8 cellular contexts compared by ENCODE assay signal in genomic region chr18:76496200-76496890, GRCh38. TPM values are rescaled to one million over a fixed set of nuclear protein-coding genes. Genes with fewer than 3 reads are reported as not detected.
DNase-seq lines count a peak whose midpoint lies in the region; ATAC-seq and TF ChIP-seq lines count a peak whose summit lies in the region.

No MANE protein-coding gene starts in this region.

- TF ChIP-seq CTCF in AG09309 (IDR thresholded peaks at IDR 0.05; ENCODE audit: control insufficient read depth, insufficient read depth, low read depth, low read length, missing control alignments), result no peak

- no peaks in the 10 kb centered on the region for H3K9me3 Mint-ChIP-seq in T-helper 2 cell treated with Interferon-gamma antibody and Interleukin-4, amounts not matched to agents 5 μg/mL and 100 μg/mL, for 36 hours
- no peaks in the 10 kb centered on the region for H3K9me3 Mint-ChIP-seq in dendritic cell treated with granulocyte-macrophage colony-stimulating factor and Interleukin-4, amounts not matched to agents 40 ng/mL and 50 ng/mL, for 4 days

- no peak overlapping the region for H2AK5ac ChIP-seq in mesenchymal stem cell (ENCODE audit: low read length, severe bottlenecking)

- H3K4me3 Mint-ChIP-seq in T-helper 2 cell treated with Interferon-gamma antibody and Interleukin-4, amounts not matched to agents 5 μg/mL and 100 μg/mL, for 36 hours, result peak overlapping the region; percentile 81
- H3K4me3 Mint-ChIP-seq in dendritic cell treated with granulocyte-macrophage colony-stimulating factor and Interleukin-4, amounts not matched to agents 40 ng/mL and 50 ng/mL, for 4 days, result peak overlapping the region; percentile 96

- no peak overlapping the region for H2BK15ac ChIP-seq in mesenchymal stem cell (ENCODE audit: low read depth, poor library complexity, severe bottlenecking)

- peak overlapping the region; percentile 43 for H4K91ac ChIP-seq in mesenchymal stem cell (ENCODE audit: low read length)

- H3K4me1 ChIP-seq in mesenchymal stem cell (ENCODE audit: control insufficient read depth, insufficient read depth, low read depth, low read length) (peaks cover 14% of the 10 kb centered on the region), subcutaneous abdominal adipose tissue (ENCODE audit: control insufficient read depth in 5 of 5, insufficient read depth in 5 of 5, low read length in 5 of 5) (peaks cover 0 to 36% (median 30%) of the 10 kb centered on the region in 5 donors)

- H3K9me3 ChIP-seq in mesenchymal stem cell (ENCODE audit: control insufficient read depth, low read length), result no peaks in the 10 kb centered on the region
- no peaks in the 10 kb centered on the region for H3K9me3 ChIP-seq in subcutaneous abdominal adipose tissue (ENCODE audit: control insufficient read depth in 5 of 5, low read length in 5 of 5)
- H3K9me3 ChIP-seq in MG63, result no peaks in the 10 kb centered on the region

- no peak overlapping the region for H3K23ac ChIP-seq in mesenchymal stem cell (ENCODE audit: low read length in 2 of 2)

- H3K27ac Mint-ChIP-seq in T-helper 2 cell treated with Interferon-gamma antibody and Interleukin-4, amounts not matched to agents 5 μg/mL and 100 μg/mL, for 36 hours, result peak overlapping the region; percentile 70
- peak overlapping the region; percentile 96 for H3K27ac Mint-ChIP-seq in dendritic cell treated with granulocyte-macrophage colony-stimulating factor and Interleukin-4, amounts not matched to agents 40 ng/mL and 50 ng/mL, for 4 days

- intact Hi-C loops in dendritic cell treated with granulocyte-macrophage colony-stimulating factor and Interleukin-4, amounts not matched to agents 40 ng/mL and 50 ng/mL, for 4 days (cut with micrococcal nuclease), result loop anchor here (10.0 kb wide), 1 partner anchor 618 kb away; no protein-coding TSS in a partner anchor

- no peak for DNase-seq in AG09309 (ENCODE audit: low read depth)
- DNase-seq in HuH-7 (ENCODE audit: low spot score), result peak; percentile 27
- no peak for DNase-seq in T-helper 2 cell treated with Interferon-gamma antibody and Interleukin-4, amounts not matched to agents 5 μg/mL and 100 μg/mL, for 36 hours (ENCODE audit: low spot score)
- DNase-seq in mesenchymal stem cell, result peak; percentile 79
- DNase-seq in MG63, result no peak

- peak overlapping the region; percentile 67 to 94 for H3K18ac ChIP-seq in mesenchymal stem cell (ENCODE audit: low read depth in 1 of 2, low read length in 2 of 2)

- WGBS in mesenchymal stem cell, result 7% methylated on average over 34 of the region's 47 CpGs

- peaks cover 64% of the 10 kb centered on the region for H3K27me3 Mint-ChIP-seq in T-helper 2 cell treated with Interferon-gamma antibody and Interleukin-4, amounts not matched to agents 5 μg/mL and 100 μg/mL, for 36 hours (ENCODE audit: low read depth)
- no peaks in the 10 kb centered on the region for H3K27me3 Mint-ChIP-seq in dendritic cell treated with granulocyte-macrophage colony-stimulating factor and Interleukin-4, amounts not matched to agents 40 ng/mL and 50 ng/mL, for 4 days

- no peak overlapping the region for H2BK5ac ChIP-seq in mesenchymal stem cell (ENCODE audit: low read depth, low read length, poor library complexity, severe bottlenecking)

- peak overlapping the region; percentile 73 for H2BK120ac ChIP-seq in mesenchymal stem cell (ENCODE audit: low read depth, low read length)

- peak overlapping the region; percentile 56 for H2AFZ ChIP-seq in mesenchymal stem cell (ENCODE audit: low read depth, low read length)

- peaks cover 2% of the 10 kb centered on the region for H3K36me3 Mint-ChIP-seq in T-helper 2 cell treated with Interferon-gamma antibody and Interleukin-4, amounts not matched to agents 5 μg/mL and 100 μg/mL, for 36 hours (ENCODE audit: low read depth)
- peaks cover 42% of the 10 kb centered on the region for H3K36me3 Mint-ChIP-seq in dendritic cell treated with granulocyte-macrophage colony-stimulating factor and Interleukin-4, amounts not matched to agents 40 ng/mL and 50 ng/mL, for 4 days (ENCODE audit: low read depth)

- peak overlapping the region; percentile 81 for H3K4me2 ChIP-seq in mesenchymal stem cell (ENCODE audit: low read length, poor library complexity, severe bottlenecking)

- no peaks in the 10 kb centered on the region for H3K36me3 ChIP-seq in mesenchymal stem cell (ENCODE audit: control insufficient read depth in 1 of 2, insufficient read depth in 2 of 2, low read depth in 1 of 2, low read length in 2 of 2)
- no peaks in the 10 kb centered on the region for H3K36me3 ChIP-seq in subcutaneous abdominal adipose tissue (ENCODE audit: control insufficient read depth in 5 of 5, insufficient read depth in 5 of 5, low read length in 5 of 5)
- H3K36me3 ChIP-seq in MG63, result no peaks in the 10 kb centered on the region

- H3K4ac ChIP-seq in mesenchymal stem cell (ENCODE audit: low read depth in 1 of 2, low read length in 2 of 2), result peak overlapping the region; percentile 54 to 95

- H3K27ac ChIP-seq in mesenchymal stem cell (ENCODE audit: low read length, poor library complexity, severe bottlenecking), result peak overlapping the region; percentile 20
- no peak overlapping the region for H3K27ac ChIP-seq in subcutaneous abdominal adipose tissue (ENCODE audit: low read depth, low read length)

- H3K4me3 ChIP-seq in AG09309 (ENCODE audit: control insufficient read depth, low read depth, low read length), result peak overlapping the region; percentile 65
- H3K4me3 ChIP-seq in mesenchymal stem cell (ENCODE audit: insufficient read depth in 1 of 2, low read depth in 1 of 2, low read length in 2 of 2), result peak overlapping the region; percentile 56 to 97
- peak overlapping the region; percentile 60 to 88 (median 78) for H3K4me3 ChIP-seq in subcutaneous abdominal adipose tissue (ENCODE audit: low read depth in 1 of 5, low read length in 5 of 5)
- H3K4me3 ChIP-seq in MG63, result no peak overlapping the region

- peak overlapping the region; percentile 5 to 17 for H2BK12ac ChIP-seq in mesenchymal stem cell (ENCODE audit: low read length in 2 of 2)

- no peak for ATAC-seq in GM18511 (IDR thresholded peaks at IDR 0.05; ENCODE audit: unreplicated experiment)

- no peaks in the 10 kb centered on the region for H3K27me3 ChIP-seq in mesenchymal stem cell (ENCODE audit: control insufficient read depth in 1 of 2, insufficient read depth in 1 of 2, low read length in 2 of 2)
- H3K27me3 ChIP-seq in subcutaneous abdominal adipose tissue (ENCODE audit: control insufficient read depth in 5 of 5, insufficient read depth in 4 of 5, low read length in 5 of 5), result peaks cover 0 to 5% (median 0%) of the 10 kb centered on the region in 5 donors
- H3K27me3 ChIP-seq in MG63, result peaks cover 19% of the 10 kb centered on the region

- H3K14ac ChIP-seq in mesenchymal stem cell (ENCODE audit: low read length in 2 of 2), result no peak overlapping the region

- peaks cover 25% of the 10 kb centered on the region for H3K4me1 Mint-ChIP-seq in T-helper 2 cell treated with Interferon-gamma antibody and Interleukin-4, amounts not matched to agents 5 μg/mL and 100 μg/mL, for 36 hours (ENCODE audit: low read depth)
- H3K4me1 Mint-ChIP-seq in dendritic cell treated with granulocyte-macrophage colony-stimulating factor and Interleukin-4, amounts not matched to agents 40 ng/mL and 50 ng/mL, for 4 days (ENCODE audit: low read depth), result peaks cover 61% of the 10 kb centered on the region

- H3K9ac ChIP-seq in mesenchymal stem cell (ENCODE audit: low read length), result peak overlapping the region; percentile 96
- H3K9ac ChIP-seq in subcutaneous abdominal adipose tissue (ENCODE audit: low read length in 5 of 5), result no peak overlapping the region

- H4K8ac ChIP-seq in mesenchymal stem cell (ENCODE audit: low read length), result peak overlapping the region; percentile 83

- peaks cover 4% of the 10 kb centered on the region for H3K79me1 ChIP-seq in mesenchymal stem cell (replicated peaks; ENCODE audit: low read length, poor library complexity, severe bottlenecking)

RNA-seq across cellular contexts. Expression of gene ZNF516, which starts 1.3 kb away (rescaled TPM):
- polyA plus RNA-seq in mesenchymal stem cell (2013, experiment 1 of 2), result 13.7 TPM
- polyA plus RNA-seq in mesenchymal stem cell (2013, experiment 2 of 2), result 14.9 TPM
- 1.7 and 2.4 TPM in 2 replicates for total RNA-seq in MG63 (2014; rRNA removed; shearing (Covaris generic); ENCODE audit: low replicate concordance)

Comparison
In these comparisons a context has a peak if more than half of its experiments do, and no peak if none do; other contexts are left out.
1. DNase-seq: peak in HuH-7 (single experiment) and mesenchymal stem cell (single experiment); none in AG09309 (single experiment), T-helper 2 cell treated with Interferon-gamma antibody and Interleukin-4, amounts not matched to agents 5 μg/mL and 100 μg/mL, for 36 hours (single experiment) and MG63 (single experiment).